In genomic region chr6:15754035-15754705, GRCh38 we compare ENCODE assay signal across 1 cellular context.
A peak's percentile ranks its signal among the peaks of the same experiment; 100 is the strongest.
TF ChIP-seq lines count a peak whose summit lies in the region.

No MANE protein-coding gene starts in this region.

TF ChIP-seq in K562, 482 proteins besides CTCF, POLR2A, EP300 and RAD21 (continued from another document):
- TF ChIP-seq SMARCB1 (IDR thresholded peaks at IDR 0.05; ENCODE audit: insufficient read length, low read depth) (no peak), HDAC6 (IDR thresholded peaks at IDR 0.05; ENCODE audit: low read depth, low read length) (no peak), EP400 (IDR thresholded peaks at IDR 0.05) (peak; percentile 47; the same call in 1 of the 2 replicates), NFE2 (IDR thresholded peaks at IDR 0.05; ENCODE audit: low read depth) (peak; percentile 86), THAP12 (CRISPR knock-in tag; IDR thresholded peaks at IDR 0.05) (no peak), TRIM24 (IDR thresholded peaks at IDR 0.05) (0 out of 4 replicates have a peak, but pooled peaks of 1 of the 2 experiments have one; percentile 12), ILF3 (IDR thresholded peaks at IDR 0.05; ENCODE audit: borderline replicate concordance) (no peak), CHD4 (IDR thresholded peaks at IDR 0.05; ENCODE audit: insufficient read depth, insufficient replicate concordance, low read depth, low read length, poor library complexity, severe bottlenecking) (no peak)
- TF ChIP-seq, protein P1, sequence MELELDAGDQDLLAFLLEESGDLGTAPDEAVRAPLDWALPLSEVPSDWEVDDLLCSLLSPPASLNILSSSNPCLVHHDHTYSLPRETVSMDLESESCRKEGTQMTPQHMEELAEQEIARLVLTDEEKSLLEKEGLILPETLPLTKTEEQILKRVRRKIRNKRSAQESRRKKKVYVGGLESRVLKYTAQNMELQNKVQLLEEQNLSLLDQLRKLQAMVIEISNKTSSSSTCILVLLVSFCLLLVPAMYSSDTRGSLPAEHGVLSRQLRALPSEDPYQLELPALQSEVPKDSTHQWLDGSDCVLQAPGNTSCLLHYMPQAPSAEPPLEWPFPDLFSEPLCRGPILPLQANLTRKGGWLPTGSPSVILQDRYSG (tag; conservative IDR thresholded peaks at IDR 0.05; ENCODE audit: low read depth): peak; percentile 59; the same call in 1 of the 2 replicates
